In the genomic region with DNA sequence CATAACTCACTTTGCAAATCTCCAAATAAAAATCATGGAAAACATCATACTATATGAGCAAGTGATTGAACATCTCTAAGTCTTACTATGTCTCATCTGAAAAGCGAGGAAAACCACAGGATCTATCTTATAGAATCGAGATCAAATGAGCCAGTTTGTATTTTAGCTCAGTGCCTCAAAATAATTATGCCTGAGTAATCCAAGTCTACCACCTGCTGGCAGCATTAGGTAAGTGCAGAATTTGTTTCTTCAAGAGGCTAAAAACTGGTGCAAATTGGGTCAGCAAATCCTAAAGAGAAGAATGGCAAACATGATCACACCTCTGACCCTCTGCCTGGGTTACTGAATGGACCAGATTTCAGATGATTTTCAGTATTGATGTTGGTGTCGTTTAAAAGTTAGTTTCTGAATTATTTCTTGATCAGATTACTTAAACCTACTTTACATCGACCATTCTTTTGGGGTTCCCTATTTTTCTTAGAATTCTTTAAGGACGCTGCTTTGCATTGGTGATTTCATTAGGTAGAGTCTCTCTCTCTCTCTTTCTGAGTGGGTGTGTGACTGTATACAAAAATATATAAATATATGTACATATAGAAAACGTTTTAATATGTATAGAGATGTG, we compare ENCODE assay signal across 8 cellular contexts. TPM values are rescaled to one million over a fixed set of nuclear protein-coding genes. Genes with fewer than 3 reads are reported as not detected.
DNase-seq lines count a peak whose midpoint lies in the region; ATAC-seq and TF ChIP-seq lines count a peak whose summit lies in the region.

No MANE protein-coding gene starts in this region.

- no peak for TF ChIP-seq EP300 in upper lobe of left lung (IDR thresholded peaks at IDR 0.05)

- no peaks in the 10 kb centered on the region for H3K4me1 ChIP-seq in upper lobe of left lung

- DNase-seq in AG09319 (ENCODE audit: extremely low read depth, low read depth), result no peak
- peak; percentile 80 for DNase-seq in GM12865 (ENCODE audit: low read depth)
- peak; percentile 61 for DNase-seq in NCI-H1694 treated with DMSO at 0.1 percent for 48 hours (lab: John Stamatoyannopoulos, UW)
- DNase-seq in T-helper 9 cell, result peak; percentile 16
- DNase-seq in effector CD8-positive, alpha-beta T cell (lab: John Stamatoyannopoulos, UW), result peak; percentile 3
- no peak for DNase-seq in mesothelial cell of epicardium (ENCODE audit: low spot score in 2 of 2, unreplicated experiment in 2 of 2)
- DNase-seq in upper lobe of left lung, result no peak

- ATAC-seq in upper lobe of left lung (ENCODE audit: low FRiP score in 2 of 2) (peak; percentile 59 to 79), GM19035 (IDR thresholded peaks at IDR 0.05; ENCODE audit: unreplicated experiment) (no peak)

- H3K36me3 ChIP-seq in upper lobe of left lung, result no peaks in the 10 kb centered on the region

- TF ChIP-seq CTCF in AG09319 (IDR thresholded peaks at IDR 0.05; ENCODE audit: low read depth, low read length), result peak; percentile 81
- peak; percentile 79 for TF ChIP-seq CTCF in GM12865 (IDR thresholded peaks at IDR 0.05; ENCODE audit: insufficient read depth, low read depth, low read length, missing control alignments)
- peak; percentile 97 for TF ChIP-seq CTCF in mesothelial cell of epicardium (IDR thresholded peaks at IDR 0.05; ENCODE audit: unreplicated experiment)
- peak; percentile 73 to 90 (median 82) for TF ChIP-seq CTCF in upper lobe of left lung (IDR thresholded peaks at IDR 0.05)

- no peak overlapping the region for H3K27ac Mint-ChIP-seq in mesothelial cell of epicardium

- H3K9me3 ChIP-seq in upper lobe of left lung, result peaks cover 0 to 6% (median 2%) of the 10 kb centered on the region in 4 donors

- TF ChIP-seq POLR2A in upper lobe of left lung (IDR thresholded peaks at IDR 0.05), result no peak

- 31 to 32% methylated on average over 6 of the region's 6 CpGs for WGBS in upper lobe of left lung, 2 donors

- no peak overlapping the region for H3K4me3 ChIP-seq in GM12865 (ENCODE audit: low read depth, low read length)
- no peak overlapping the region for H3K4me3 ChIP-seq in upper lobe of left lung

- H3K4me1 Mint-ChIP-seq in mesothelial cell of epicardium, result no peaks in the 10 kb centered on the region

- peaks cover 14% of the 10 kb centered on the region for H3K9me3 Mint-ChIP-seq in mesothelial cell of epicardium

- H3K27ac ChIP-seq in upper lobe of left lung, result no peak overlapping the region

- no peak overlapping the region for H3K4me3 Mint-ChIP-seq in mesothelial cell of epicardium

- H3K27me3 Mint-ChIP-seq in mesothelial cell of epicardium (ENCODE audit: low read depth), result peaks cover 28% of the 10 kb centered on the region

- no peaks in the 10 kb centered on the region for H3K27me3 ChIP-seq in upper lobe of left lung

- no peaks in the 10 kb centered on the region for H3K36me3 Mint-ChIP-seq in mesothelial cell of epicardium

RNA-seq across cellular contexts. Expression of a gene that starts 12.7 kb away (rescaled TPM):
- total RNA-seq in mesothelial cell of epicardium (14.0 to 16.3 TPM (median 14.6 TPM) in 3 replicates), upper lobe of left lung (1 to 10 TPM in 5 of 6 donors, under 1 TPM in 1; 0.40 to 4.8 (median 2.8) TPM)

Comparison
In these comparisons a context has a peak if more than half of its experiments do, and no peak if none do; other contexts are left out.
1. DNase-seq: peak in GM12865 (single experiment), NCI-H1694 treated with DMSO at 0.1 percent for 48 hours (single experiment), T-helper 9 cell (single experiment) and effector CD8-positive, alpha-beta T cell (single experiment); none in AG09319 (single experiment), mesothelial cell of epicardium (0 of 2) and upper lobe of left lung (0 of 2).
2. Peak in every context shown above with its lines, with median percentiles within 50 percentile points of each other: CTCF ChIP-seq.